In the genomic region with DNA sequence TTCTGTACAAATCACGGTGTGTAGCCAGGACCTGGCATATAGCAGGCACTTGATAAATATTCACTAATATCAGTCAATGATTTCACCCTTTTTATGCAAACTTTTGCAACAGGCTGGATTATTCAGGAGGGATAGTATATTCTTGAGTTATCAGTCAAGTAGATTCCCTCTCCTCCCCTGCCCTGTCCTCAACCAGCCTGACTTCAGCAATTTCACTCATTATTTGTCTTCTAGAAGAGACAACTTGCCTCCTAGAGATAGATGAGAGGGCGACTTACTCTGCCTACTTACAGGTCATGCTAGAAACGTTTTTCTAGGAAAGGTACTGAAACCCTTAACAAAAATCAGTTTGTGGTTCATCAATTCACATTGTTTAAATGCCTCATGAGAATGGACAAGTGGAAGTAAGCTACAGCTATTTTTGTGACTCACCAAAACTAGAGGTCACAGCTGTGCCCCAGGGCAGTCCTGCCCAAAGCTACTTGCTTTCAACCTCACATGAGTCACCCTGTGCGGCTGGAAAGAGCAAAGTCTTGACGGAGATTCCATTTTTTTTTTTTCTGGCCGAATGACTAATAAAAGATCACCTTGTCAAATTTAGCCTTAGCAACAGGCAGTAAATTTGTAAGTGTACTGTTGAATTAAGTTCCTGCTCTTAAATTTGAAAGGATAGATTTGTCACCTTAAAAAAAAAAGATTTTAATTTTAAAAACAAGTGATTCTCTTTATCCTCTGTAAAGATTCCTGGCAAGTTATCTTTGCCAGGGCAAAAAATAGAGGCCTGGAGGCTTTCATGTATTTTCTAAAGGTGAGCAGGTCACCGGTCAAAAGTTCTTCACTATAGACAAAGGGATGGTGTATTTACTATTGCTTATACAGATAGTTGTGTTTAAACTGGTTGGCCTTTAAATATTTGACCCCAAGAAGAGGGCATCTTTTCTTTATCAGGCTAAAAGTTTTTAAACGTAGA, we compare ENCODE assay signal across 8 cellular contexts.
DNase-seq lines count a peak whose midpoint lies in the region; ATAC-seq and TF ChIP-seq lines count a peak whose summit lies in the region.

No MANE protein-coding gene starts in this region.

- no TSS peak for BruUV-seq in mammary epithelial cell (replicated peaks; lab: Mats Ljungman, UMichigan)

- DNase-seq in HS-27A (ENCODE audit: low read depth) (peak; percentile 98), mammary epithelial cell (peak; percentile 98), NCI-H510A (lab: John Stamatoyannopoulos, UW) (no peak), NCI-H2107 treated with DMSO at 0.1 percent for 48 hours (lab: John Stamatoyannopoulos, UW; ENCODE audit: unreplicated experiment) (no peak), cardiac septum (ENCODE audit: low spot score) (no peak), DMS114 treated with DMSO at 0.1 percent for 48 hours (lab: John Stamatoyannopoulos, UW; ENCODE audit: unreplicated experiment) (no peak)

- no peak for TF ChIP-seq CTCF in mammary epithelial cell (conservative IDR thresholded peaks at IDR 0.05 in 1 of 2, IDR thresholded peaks at IDR 0.05 in 1 of 2; ENCODE audit: extremely low read depth in 1 of 2, insufficient read depth in 1 of 2, low read depth in 1 of 2, low read length in 2 of 2)

- no peaks in the 10 kb centered on the region for H3K79me2 ChIP-seq in mammary epithelial cell (ENCODE audit: insufficient read depth, low read length)

- CTCF ChIA-PET in mammary epithelial cell (lab: Charles Lee; ENCODE audit: low non-redundant PET): no interaction called here

- H3K4me1 ChIP-seq in mammary epithelial cell (ENCODE audit: insufficient read depth, low read length): peaks cover 35% of the 10 kb centered on the region
- H3K4me1 ChIP-seq in skeletal muscle tissue (ENCODE audit: control insufficient read depth in 3 of 3, insufficient read depth in 3 of 3, low read length in 3 of 3): peaks cover 0 to 12% (median 6%) of the 10 kb centered on the region in 3 donors

- H3K4me2 ChIP-seq in mammary epithelial cell (ENCODE audit: insufficient read depth, low read depth, low read length): peak overlapping the region; percentile 49

- in situ Hi-C loops in mammary epithelial cell (cut with MboI; ENCODE audit: low sequenced_read_pairs in 2 of 2): loop anchor here in 1 of 2 donors (25.0 kb wide), 1 partner anchor 88 kb away; no protein-coding TSS in a partner anchor

- no peaks in the 10 kb centered on the region for H4K20me1 ChIP-seq in mammary epithelial cell (ENCODE audit: insufficient read depth, low read length)

- H3K9me3 ChIP-seq in mammary epithelial cell (replicated peaks; ENCODE audit: insufficient read depth, low read length): no peaks in the 10 kb centered on the region
- no peaks in the 10 kb centered on the region for H3K9me3 ChIP-seq in skeletal muscle tissue (ENCODE audit: control insufficient read depth in 3 of 3, low read length in 3 of 3)

- ATAC-seq in GM19397 (IDR thresholded peaks at IDR 0.05; ENCODE audit: unreplicated experiment): peak; percentile 68

- H3K9ac ChIP-seq in mammary epithelial cell (ENCODE audit: insufficient read depth, low read length) (peak overlapping the region; percentile 17), skeletal muscle tissue (ENCODE audit: low read depth in 1 of 3, low read length in 3 of 3) (no peak overlapping the region)

- WGBS in mammary epithelial cell (ENCODE audit: low coverage, missing lambda C conversion rate): 22% methylated on average over 8 of the region's 8 CpGs

- no peak overlapping the region for H2AFZ ChIP-seq in mammary epithelial cell (ENCODE audit: low read depth, low read length)

- H3K36me3 ChIP-seq in mammary epithelial cell (ENCODE audit: insufficient read depth, low read length) (no peaks in the 10 kb centered on the region), skeletal muscle tissue (ENCODE audit: control insufficient read depth in 3 of 3, insufficient read depth in 3 of 3, low read length in 3 of 3) (no peaks in the 10 kb centered on the region)

- intact Hi-C loops in mammary epithelial cell (cut with micrococcal nuclease): loop anchor here (1.0 kb wide), 1 partner anchor 12 kb away; no protein-coding TSS in a partner anchor
- intact Hi-C loops in cardiac septum (cut with DNase I): no loop called here

- H3K27ac ChIP-seq in mammary epithelial cell (ENCODE audit: insufficient read depth, low read depth, low read length) (peak overlapping the region; percentile 69), skeletal muscle tissue (ENCODE audit: low read depth, low read length) (peak overlapping the region; percentile 52)

- H3K4me3 ChIP-seq in mammary epithelial cell (replicated peaks in 1 of 3; ENCODE audit: insufficient read depth in 1 of 3, low read depth in 2 of 3, low read length in 3 of 3): no peak overlapping the region
- no peak overlapping the region for H3K4me3 ChIP-seq in skeletal muscle tissue (ENCODE audit: low read length in 3 of 3)

- no peaks in the 10 kb centered on the region for H3K27me3 ChIP-seq in mammary epithelial cell (ENCODE audit: insufficient read depth, low read length)
- no peaks in the 10 kb centered on the region for H3K27me3 ChIP-seq in skeletal muscle tissue (ENCODE audit: control insufficient read depth in 3 of 3, insufficient read depth in 3 of 3, low read length in 3 of 3)

- dilution Hi-C loops in mammary epithelial cell (cut with HindIII; ENCODE audit: low sequenced_read_pairs): no loop called here

Comparison
In these comparisons a context has a peak if more than half of its experiments do, and no peak if none do; other contexts are left out.
1. DNase-seq: peak in HS-27A (single experiment) and mammary epithelial cell (single experiment); none in NCI-H510A (single experiment), NCI-H2107 treated with DMSO at 0.1 percent for 48 hours (single experiment), cardiac septum (single experiment) and DMS114 treated with DMSO at 0.1 percent for 48 hours (single experiment).